17 cellular contexts compared by ENCODE assay signal in the genomic region with DNA sequence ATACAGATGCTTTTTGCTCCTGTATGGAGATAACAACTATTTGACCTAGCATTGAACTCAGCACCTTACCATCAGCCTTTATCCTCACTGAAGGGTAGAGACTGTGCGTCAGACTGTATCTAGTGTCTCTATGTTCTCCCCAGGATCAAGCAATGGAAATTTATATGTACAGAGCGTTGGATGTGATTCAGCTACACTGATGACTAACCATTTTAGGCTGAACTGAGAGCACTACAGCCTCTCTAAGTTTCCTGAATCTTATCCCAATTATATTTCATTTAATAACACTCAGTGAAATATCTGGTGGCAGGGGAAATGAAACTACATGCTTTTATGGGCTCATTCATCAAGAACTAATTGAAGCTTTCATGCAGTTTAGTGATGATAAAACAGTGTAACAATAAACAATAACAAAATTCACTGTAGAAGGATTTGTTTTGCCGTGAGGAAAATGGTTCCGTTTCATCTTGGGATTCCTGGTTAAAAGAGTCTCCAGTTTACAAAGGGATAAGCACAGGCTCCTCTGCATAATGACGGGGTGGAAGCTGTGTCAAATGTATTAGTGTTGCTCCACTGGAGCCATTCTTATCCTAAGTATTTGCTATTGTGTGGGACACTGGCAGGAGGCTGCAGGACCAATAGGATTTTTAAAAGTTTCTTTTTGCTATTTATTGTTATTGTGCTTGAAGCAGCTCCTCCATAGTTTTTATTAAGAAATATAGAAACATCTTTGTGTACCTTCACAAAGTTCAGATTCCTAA.
DNase-seq lines count a peak whose midpoint lies in the region; ATAC-seq, FAIRE-seq and TF ChIP-seq lines count a peak whose summit lies in the region.
"Had no signal": no experiment of that assay in that cellular context is flagged by ENCODE, and none has a peak within 500 bp of the region (broad histone marks: within the 10 kb centered on the region; RNA-seq: fewer than 3 reads in every experiment).

No MANE protein-coding gene starts in this region.

- no peak for FAIRE-seq in urothelium cell line (lab: Jason Lieb, UNC)
- FAIRE-seq: A204.1, endometrium, GM12892, islet of Langerhans had no signal

- peak overlapping the region; percentile 51; the same call in 1 of the 2 replicates for H3K27ac Mint-ChIP-seq in WTC11
- no peak overlapping the region for H3K27ac Mint-ChIP-seq in activated naive CD8-positive, alpha-beta T cell treated with anti-CD3 and anti-CD28 coated beads for 36 hours

- no peaks in the 10 kb centered on the region; the same call in 1 of the 2 replicates for H3K36me3 Mint-ChIP-seq in WTC11
- H3K36me3 Mint-ChIP-seq in activated naive CD8-positive, alpha-beta T cell treated with anti-CD3 and anti-CD28 coated beads for 36 hours = no peaks in the 10 kb centered on the region

- peak; percentile 93 for ATAC-seq in WTC11
- no peak for ATAC-seq in GM21515 (IDR thresholded peaks at IDR 0.05; ENCODE audit: unreplicated experiment)

- DNase-seq in NCI-H2107 treated with DMSO at 0.1 percent for 48 hours (lab: John Stamatoyannopoulos, UW; ENCODE audit: unreplicated experiment) (peak; percentile 8), NCI-H2107 (lab: John Stamatoyannopoulos, UW) (no peak), WTC11 (ENCODE audit: low spot score) (no peak), foreskin melanocyte (peak; percentile 20), urothelium cell line (ENCODE audit: low spot score) (peak; percentile 1), hepatic stellate cell (ENCODE audit: low spot score) (no peak)
- DNase-seq in activated naive CD8-positive, alpha-beta T cell treated with anti-CD3 and anti-CD28 coated beads for 36 hours = no peak
- DNase-seq: DMS53, GOT3, right lobe of liver, SIG-M5, tibial artery had no signal

- no peaks in the 10 kb centered on the region for H3K9me3 Mint-ChIP-seq in WTC11
- no peaks in the 10 kb centered on the region for H3K9me3 Mint-ChIP-seq in activated naive CD8-positive, alpha-beta T cell treated with anti-CD3 and anti-CD28 coated beads for 36 hours

- H3K27me3 Mint-ChIP-seq in WTC11 (ENCODE audit: low read depth) = no peaks in the 10 kb centered on the region
- H3K27me3 Mint-ChIP-seq in activated naive CD8-positive, alpha-beta T cell treated with anti-CD3 and anti-CD28 coated beads for 36 hours = no peaks in the 10 kb centered on the region

- peaks cover 47% of the 10 kb centered on the region for H3K4me1 Mint-ChIP-seq in WTC11
- H3K4me1 Mint-ChIP-seq in activated naive CD8-positive, alpha-beta T cell treated with anti-CD3 and anti-CD28 coated beads for 36 hours = no peaks in the 10 kb centered on the region

- no peak overlapping the region for H3K4me3 Mint-ChIP-seq in WTC11
- H3K4me3 Mint-ChIP-seq in activated naive CD8-positive, alpha-beta T cell treated with anti-CD3 and anti-CD28 coated beads for 36 hours = no peak overlapping the region

- TF ChIP-seq CTCF in WTC11 (IDR thresholded peaks at IDR 0.05) = no peak

- POLR2A ChIA-PET in WTC11 (lab: Charles Lee) = no interaction called here

- CTCF ChIA-PET in WTC11 (lab: Charles Lee) = interaction anchor here (1.2 kb wide), 1 partner anchor 75 kb away, joined by 3 read pairs; no protein-coding TSS in a partner anchor

TF ChIP-seq in WTC11, 78 proteins besides CTCF, POLR2A, EP300 and RAD21 (continues in another document):
- TF ChIP-seq, protein P1, sequence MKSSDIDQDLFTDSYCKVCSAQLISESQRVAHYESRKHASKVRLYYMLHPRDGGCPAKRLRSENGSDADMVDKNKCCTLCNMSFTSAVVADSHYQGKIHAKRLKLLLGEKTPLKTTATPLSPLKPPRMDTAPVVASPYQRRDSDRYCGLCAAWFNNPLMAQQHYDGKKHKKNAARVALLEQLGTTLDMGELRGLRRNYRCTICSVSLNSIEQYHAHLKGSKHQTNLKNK (CRISPR knock-in tag; IDR thresholded peaks at IDR 0.05) = no peak
- no peak for TF ChIP-seq ZNF532 (CRISPR knock-in tag; IDR thresholded peaks at IDR 0.05; ENCODE audit: borderline replicate concordance)
- TF ChIP-seq, protein P2, sequence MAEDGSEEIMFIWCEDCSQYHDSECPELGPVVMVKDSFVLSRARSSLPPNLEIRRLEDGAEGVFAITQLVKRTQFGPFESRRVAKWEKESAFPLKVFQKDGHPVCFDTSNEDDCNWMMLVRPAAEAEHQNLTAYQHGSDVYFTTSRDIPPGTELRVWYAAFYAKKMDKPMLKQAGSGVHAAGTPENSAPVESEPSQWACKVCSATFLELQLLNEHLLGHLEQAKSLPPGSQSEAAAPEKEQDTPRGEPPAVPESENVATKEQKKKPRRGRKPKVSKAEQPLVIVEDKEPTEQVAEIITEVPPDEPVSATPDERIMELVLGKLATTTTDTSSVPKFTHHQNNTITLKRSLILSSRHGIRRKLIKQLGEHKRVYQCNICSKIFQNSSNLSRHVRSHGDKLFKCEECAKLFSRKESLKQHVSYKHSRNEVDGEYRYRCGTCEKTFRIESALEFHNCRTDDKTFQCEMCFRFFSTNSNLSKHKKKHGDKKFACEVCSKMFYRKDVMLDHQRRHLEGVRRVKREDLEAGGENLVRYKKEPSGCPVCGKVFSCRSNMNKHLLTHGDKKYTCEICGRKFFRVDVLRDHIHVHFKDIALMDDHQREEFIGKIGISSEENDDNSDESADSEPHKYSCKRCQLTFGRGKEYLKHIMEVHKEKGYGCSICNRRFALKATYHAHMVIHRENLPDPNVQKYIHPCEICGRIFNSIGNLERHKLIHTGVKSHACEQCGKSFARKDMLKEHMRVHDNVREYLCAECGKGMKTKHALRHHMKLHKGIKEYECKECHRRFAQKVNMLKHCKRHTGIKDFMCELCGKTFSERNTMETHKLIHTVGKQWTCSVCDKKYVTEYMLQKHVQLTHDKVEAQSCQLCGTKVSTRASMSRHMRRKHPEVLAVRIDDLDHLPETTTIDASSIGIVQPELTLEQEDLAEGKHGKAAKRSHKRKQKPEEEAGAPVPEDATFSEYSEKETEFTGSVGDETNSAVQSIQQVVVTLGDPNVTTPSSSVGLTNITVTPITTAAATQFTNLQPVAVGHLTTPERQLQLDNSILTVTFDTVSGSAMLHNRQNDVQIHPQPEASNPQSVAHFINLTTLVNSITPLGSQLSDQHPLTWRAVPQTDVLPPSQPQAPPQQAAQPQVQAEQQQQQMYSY (CRISPR knock-in tag; IDR thresholded peaks at IDR 0.05) = no peak
- TF ChIP-seq, protein P3, sequence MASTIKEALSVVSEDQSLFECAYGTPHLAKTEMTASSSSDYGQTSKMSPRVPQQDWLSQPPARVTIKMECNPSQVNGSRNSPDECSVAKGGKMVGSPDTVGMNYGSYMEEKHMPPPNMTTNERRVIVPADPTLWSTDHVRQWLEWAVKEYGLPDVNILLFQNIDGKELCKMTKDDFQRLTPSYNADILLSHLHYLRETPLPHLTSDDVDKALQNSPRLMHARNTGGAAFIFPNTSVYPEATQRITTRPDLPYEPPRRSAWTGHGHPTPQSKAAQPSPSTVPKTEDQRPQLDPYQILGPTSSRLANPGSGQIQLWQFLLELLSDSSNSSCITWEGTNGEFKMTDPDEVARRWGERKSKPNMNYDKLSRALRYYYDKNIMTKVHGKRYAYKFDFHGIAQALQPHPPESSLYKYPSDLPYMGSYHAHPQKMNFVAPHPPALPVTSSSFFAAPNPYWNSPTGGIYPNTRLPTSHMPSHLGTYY (CRISPR knock-in tag; IDR thresholded peaks at IDR 0.05) = no peak
- TF ChIP-seq, protein P4, sequence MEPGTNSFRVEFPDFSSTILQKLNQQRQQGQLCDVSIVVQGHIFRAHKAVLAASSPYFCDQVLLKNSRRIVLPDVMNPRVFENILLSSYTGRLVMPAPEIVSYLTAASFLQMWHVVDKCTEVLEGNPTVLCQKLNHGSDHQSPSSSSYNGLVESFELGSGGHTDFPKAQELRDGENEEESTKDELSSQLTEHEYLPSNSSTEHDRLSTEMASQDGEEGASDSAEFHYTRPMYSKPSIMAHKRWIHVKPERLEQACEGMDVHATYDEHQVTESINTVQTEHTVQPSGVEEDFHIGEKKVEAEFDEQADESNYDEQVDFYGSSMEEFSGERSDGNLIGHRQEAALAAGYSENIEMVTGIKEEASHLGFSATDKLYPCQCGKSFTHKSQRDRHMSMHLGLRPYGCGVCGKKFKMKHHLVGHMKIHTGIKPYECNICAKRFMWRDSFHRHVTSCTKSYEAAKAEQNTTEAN (CRISPR knock-in tag; IDR thresholded peaks at IDR 0.05) = no peak
- TF ChIP-seq ZNF423 (CRISPR knock-in tag; IDR thresholded peaks at IDR 0.05) = no peak

Comparison
In these comparisons a context has a peak if more than half of its experiments do, and no peak if none do; other contexts are left out.
1. DNase-seq: peak in NCI-H2107 treated with DMSO at 0.1 percent for 48 hours (single experiment), foreskin melanocyte (single experiment) and urothelium cell line (single experiment); none in NCI-H2107 (single experiment), WTC11 (single experiment), activated naive CD8-positive, alpha-beta T cell treated with anti-CD3 and anti-CD28 coated beads for 36 hours (single experiment) and hepatic stellate cell (single experiment).